ENCODE assay signal across 8 cellular contexts in the genomic region with DNA sequence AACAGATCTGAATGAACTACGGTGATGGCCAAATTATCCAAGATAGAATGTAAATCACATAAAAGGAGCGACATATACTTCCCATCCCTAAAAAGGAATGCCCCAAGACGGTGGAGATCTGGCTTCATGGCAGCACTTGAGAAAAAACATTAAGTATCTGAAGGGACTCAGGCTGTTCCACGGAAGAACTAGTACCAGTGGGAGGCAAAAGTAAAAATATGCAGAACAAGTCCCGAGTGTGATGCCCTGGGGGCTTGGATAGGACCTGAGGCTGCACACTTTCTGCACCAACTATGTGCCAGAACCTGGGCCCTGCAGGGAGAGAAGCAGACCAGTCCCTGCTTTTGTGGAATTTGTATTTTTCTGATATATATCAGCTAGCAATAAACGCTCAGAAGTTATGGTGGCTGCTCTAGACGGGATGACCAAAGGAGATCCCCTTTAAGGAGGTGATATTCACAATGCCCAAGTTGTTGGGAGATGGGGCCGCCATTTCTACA. TPM values are rescaled to one million over a fixed set of nuclear protein-coding genes. Genes with fewer than 3 reads are reported as not detected.
DNase-seq lines count a peak whose midpoint lies in the region; ATAC-seq and TF ChIP-seq lines count a peak whose summit lies in the region.

No MANE protein-coding gene starts in this region.

- no peak for TF ChIP-seq CTCF in Loucy (conservative IDR thresholded peaks at IDR 0.05; ENCODE audit: low read length)
- TF ChIP-seq CTCF in neutrophil (IDR thresholded peaks at IDR 0.05) = no peak

- DNase-seq in NCI-H82 (lab: John Stamatoyannopoulos, UW) = no peak

- no peaks in the 10 kb centered on the region for H3K36me3 ChIP-seq in Loucy (ENCODE audit: insufficient read depth, low read length)
- H3K36me3 ChIP-seq in ectodermal cell (ENCODE audit: control insufficient read depth, insufficient read depth, low read length) = no peaks in the 10 kb centered on the region
- H3K36me3 ChIP-seq in neutrophil = peaks cover 21% of the 10 kb centered on the region

- 75 to 77% methylated on average over 8 of the region's 8 CpGs for WGBS in ectodermal cell, 2 experiments

- H3F3A ChIP-seq in Loucy (ENCODE audit: low read depth) = peaks cover 14% of the 10 kb centered on the region; the same call in 1 of the 2 replicates

- H3K9me2 ChIP-seq in Loucy (replicated peaks; ENCODE audit: low read depth, low read length) = no peaks in the 10 kb centered on the region

- H3K4me1 ChIP-seq in Loucy (ENCODE audit: insufficient read depth, low read length, poor library complexity, severe bottlenecking) (peaks cover 88% of the 10 kb centered on the region), ectodermal cell (ENCODE audit: control insufficient read depth, insufficient read depth, low read length) (no peaks in the 10 kb centered on the region), neutrophil (ENCODE audit: control insufficient read depth in 1 of 2, insufficient read depth in 1 of 2, low read depth in 1 of 2, low read length in 1 of 2) (peaks cover 88 to 94% of the 10 kb centered on the region in 2 experiments)

- H3K9me3 ChIP-seq in Loucy (ENCODE audit: insufficient read depth, low read depth, low read length) = no peaks in the 10 kb centered on the region
- H3K9me3 ChIP-seq in ectodermal cell (ENCODE audit: control insufficient read depth, low read length) = no peaks in the 10 kb centered on the region
- no peaks in the 10 kb centered on the region for H3K9me3 ChIP-seq in neutrophil

- H2AFZ ChIP-seq in Loucy (ENCODE audit: low read length) = peak overlapping the region; percentile 61; the same call in 1 of the 2 replicates

- no peak overlapping the region for H3K27ac ChIP-seq in ectodermal cell (ENCODE audit: insufficient read depth, low read depth, low read length, poor library complexity, severe bottlenecking)
- H3K27ac ChIP-seq in neutrophil = peak overlapping the region; percentile 98

- H3K4me2 ChIP-seq in Loucy (ENCODE audit: low read depth, low read length, poor library complexity, severe bottlenecking) = peak overlapping the region; percentile 98

- peaks cover 73% of the 10 kb centered on the region for H3K79me2 ChIP-seq in Loucy (ENCODE audit: insufficient read depth, low read length)

- ATAC-seq in GM18517 (IDR thresholded peaks at IDR 0.05; ENCODE audit: unreplicated experiment) (peak; percentile 16), HG03457 (IDR thresholded peaks at IDR 0.05; ENCODE audit: unreplicated experiment) (no peak), HG03196 (IDR thresholded peaks at IDR 0.05; ENCODE audit: unreplicated experiment) (no peak), HG02885 (IDR thresholded peaks at IDR 0.05; ENCODE audit: poor library complexity, unreplicated experiment) (no peak)

- peaks cover 38% of the 10 kb centered on the region for H4K20me1 ChIP-seq in Loucy (ENCODE audit: insufficient read depth, low read length, poor library complexity, severe bottlenecking)

- H3K4me3 ChIP-seq in Loucy (ENCODE audit: low read length, poor library complexity, severe bottlenecking) (peak overlapping the region; percentile 94), ectodermal cell (ENCODE audit: insufficient read depth, low read depth, low read length) (peak overlapping the region; percentile 45), neutrophil (ENCODE audit: low read depth in 1 of 2, low read length in 1 of 2) (peak overlapping the region; percentile 95 to 99)

- H3K9ac ChIP-seq in Loucy (ENCODE audit: low read depth, low read length, poor library complexity, severe bottlenecking) = peak overlapping the region; percentile 92

- H3K27me3 ChIP-seq in Loucy (ENCODE audit: insufficient read depth, low read length, poor library complexity, severe bottlenecking) = no peaks in the 10 kb centered on the region
- peaks cover 13% of the 10 kb centered on the region for H3K27me3 ChIP-seq in ectodermal cell (ENCODE audit: control insufficient read depth, insufficient read depth, low read length, poor library complexity, severe bottlenecking)
- H3K27me3 ChIP-seq in neutrophil = no peaks in the 10 kb centered on the region

RNA-seq across cellular contexts. Expression of a gene that starts 0.5 kb away (rescaled TPM):
- 24.6 TPM for polyA plus RNA-seq in ectodermal cell (2013, experiment 1 of 4)
- polyA plus RNA-seq in ectodermal cell (2013, experiment 2 of 4) = 22.4 TPM
- polyA plus RNA-seq in ectodermal cell (2013, experiment 3 of 4) = 27.9 TPM
- 36.0 TPM for polyA plus RNA-seq in ectodermal cell (2013, experiment 4 of 4)

RNA-seq across cellular contexts. Expression of a gene that starts 1.9 kb away (rescaled TPM):
- polyA plus RNA-seq in ectodermal cell (2013, experiment 1 of 4) = 9.5 TPM
- polyA plus RNA-seq in ectodermal cell (2013, experiment 2 of 4) = 9.8 TPM
- 9.2 TPM for polyA plus RNA-seq in ectodermal cell (2013, experiment 3 of 4)
- 8.8 TPM for polyA plus RNA-seq in ectodermal cell (2013, experiment 4 of 4)

RNA-seq across cellular contexts. Expression of a gene that starts 14.4 kb away (rescaled TPM):
- polyA plus RNA-seq in ectodermal cell (2013, experiment 1 of 4) = 4.2 TPM
- 3.5 TPM for polyA plus RNA-seq in ectodermal cell (2013, experiment 2 of 4)
- polyA plus RNA-seq in ectodermal cell (2013, experiment 3 of 4) = 6.1 TPM
- 5.7 TPM for polyA plus RNA-seq in ectodermal cell (2013, experiment 4 of 4)

RNA-seq across cellular contexts. Expression of a gene that starts 27.4 kb away (rescaled TPM):
- 0.54 TPM for polyA plus RNA-seq in ectodermal cell (2013, experiment 1 of 4)
- not detected for polyA plus RNA-seq in ectodermal cell (2013, experiment 2 of 4)
- polyA plus RNA-seq in ectodermal cell (2013, experiment 3 of 4) = not detected
- not detected for polyA plus RNA-seq in ectodermal cell (2013, experiment 4 of 4)

RNA-seq across cellular contexts. Expression of a gene that starts 52.7 kb away (rescaled TPM):
- 67.1 TPM for polyA plus RNA-seq in ectodermal cell (2013, experiment 1 of 4)
- 75.4 TPM for polyA plus RNA-seq in ectodermal cell (2013, experiment 2 of 4)
- 63.3 TPM for polyA plus RNA-seq in ectodermal cell (2013, experiment 3 of 4)
- 71.7 TPM for polyA plus RNA-seq in ectodermal cell (2013, experiment 4 of 4)

Comparison
In these comparisons a context has a peak if more than half of its experiments do, and no peak if none do; other contexts are left out.
1. H3K4me3 ChIP-seq: peak in every context shown above with its lines; median percentile 97 in neutrophil; 94 in Loucy; 45 in ectodermal cell.